10 cellular contexts compared by ENCODE assay signal in the genomic region with DNA sequence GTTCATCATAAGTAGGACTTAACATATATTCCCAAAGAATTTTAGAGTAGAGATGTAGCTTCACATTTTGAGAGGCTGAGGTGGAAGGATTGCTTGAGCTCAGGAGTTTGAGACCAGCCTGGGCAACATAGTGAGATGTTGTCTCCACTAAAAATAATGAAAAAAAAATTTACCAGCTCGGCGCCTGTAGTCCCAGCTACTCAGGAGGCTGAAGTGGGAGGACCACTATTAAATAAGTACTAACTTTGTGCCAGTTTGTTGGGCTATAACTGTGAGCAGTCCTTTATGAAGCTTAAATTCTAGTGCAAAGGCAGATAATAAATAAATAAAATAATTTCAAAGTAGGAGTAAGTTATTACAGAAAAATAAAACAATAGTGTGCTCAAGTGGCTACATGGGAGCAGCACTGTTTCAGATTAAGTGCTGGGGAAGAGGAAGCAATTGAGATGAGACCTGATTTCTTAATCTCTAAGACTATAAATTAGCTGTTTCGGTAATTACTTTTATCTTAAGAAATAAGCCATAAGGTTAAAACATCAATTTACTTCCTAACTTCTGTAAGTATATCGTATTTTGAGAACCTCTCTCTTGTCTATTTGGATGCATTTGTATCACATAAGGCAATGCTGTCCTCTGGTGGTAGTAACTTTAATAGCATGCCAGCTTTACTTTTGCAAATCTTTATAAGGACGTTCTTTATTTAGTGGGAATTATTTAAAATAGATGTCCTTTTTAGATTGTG.
DNase-seq lines count a peak whose midpoint lies in the region; ATAC-seq and TF ChIP-seq lines count a peak whose summit lies in the region.
"Had no signal": no experiment of that assay in that cellular context is flagged by ENCODE, and none has a peak within 500 bp of the region (broad histone marks: within the 10 kb centered on the region; RNA-seq: fewer than 3 reads in every experiment).

No MANE protein-coding gene starts in this region.

- no peaks in the 10 kb centered on the region for H3K4me1 Mint-ChIP-seq in Calu3 (ENCODE audit: low read depth, unreplicated experiment)
- peaks cover 12% of the 10 kb centered on the region for H3K4me1 Mint-ChIP-seq in stimulated activated effector memory CD8-positive, alpha-beta T cell treated with anti-CD3 and anti-CD28 coated beads, Interleukin-12 subunit alpha, Interleukin-12 subunit beta, amount 100 ng/mL, for 72 hours
- peaks cover 11% of the 10 kb centered on the region for H3K4me1 Mint-ChIP-seq in T-helper 2 cell treated with Interferon-gamma antibody and Interleukin-4, amounts not matched to agents 5 μg/mL and 100 μg/mL, for 36 hours (ENCODE audit: low read depth)

- H3K9me3 ChIP-seq in body of pancreas (no peaks in the 10 kb centered on the region), iPS DF 6.9 (ENCODE audit: control insufficient read depth, insufficient read depth, low read length) (no peaks in the 10 kb centered on the region)

- CTCF ChIA-PET in Calu3 (lab: Charles Lee) = interaction anchor here (0.7 to 1.6 kb wide), 2 partner anchors 181 to 187 kb away, joined by 4 to 19 read pairs; a partner anchor contains a TSS

- WGBS in body of pancreas, 2 donors = 39 to 41% methylated on average over 5 of the region's 5 CpGs
- WGBS in iPS DF 6.9 (ENCODE audit: insufficient coverage, insufficient read length) = no CpG with 5 or more reads among the region's 5 CpGs

- DNase-seq in Calu3 (peak; percentile 55), NCI-H748 (lab: John Stamatoyannopoulos, UW; ENCODE audit: unreplicated experiment) (peak; percentile 49), body of pancreas (peak in 1 of 4 donors; percentile 46), iPS DF 6.9 (ENCODE audit: low read depth, low spot score) (peak; percentile 16)
- no peak for DNase-seq in stimulated activated effector memory CD8-positive, alpha-beta T cell treated with anti-CD3 and anti-CD28 coated beads, Interleukin-12 subunit alpha, Interleukin-12 subunit beta, amount 100 ng/mL, for 72 hours (ENCODE audit: low spot score in 2 of 2)
- DNase-seq in T-helper 2 cell treated with Interferon-gamma antibody and Interleukin-4, amounts not matched to agents 5 μg/mL and 100 μg/mL, for 36 hours (ENCODE audit: low spot score) = no peak

- no peaks in the 10 kb centered on the region for H3K27me3 Mint-ChIP-seq in Calu3 (ENCODE audit: unreplicated experiment)
- no peaks in the 10 kb centered on the region for H3K27me3 Mint-ChIP-seq in T-helper 2 cell treated with Interferon-gamma antibody and Interleukin-4, amounts not matched to agents 5 μg/mL and 100 μg/mL, for 36 hours (ENCODE audit: low read depth)
- H3K27me3 Mint-ChIP-seq: stimulated activated naive CD8-positive, alpha-beta T cell treated with anti-CD3 and anti-CD28 coated beads, Interleukin-15, Interleukin-2, amounts not matched to agents 100 ng/mL and 50 ng/mL, for 24 hours had no signal

- ATAC-seq in GM18517 (IDR thresholded peaks at IDR 0.05; ENCODE audit: unreplicated experiment) = peak; percentile 71
- peak; percentile 63 for ATAC-seq in HG03196 (IDR thresholded peaks at IDR 0.05; ENCODE audit: unreplicated experiment)
- ATAC-seq in body of pancreas = peak; percentile 73
- no peak for ATAC-seq in stimulated activated effector memory CD8-positive, alpha-beta T cell treated with anti-CD3 and anti-CD28 coated beads, Interleukin-12 subunit alpha, Interleukin-12 subunit beta, amount 100 ng/mL, for 72 hours

- intact Hi-C loops in Calu3 (cut with micrococcal nuclease; ENCODE audit: unreplicated experiment) (loop anchor here (1.0 to 5.0 kb wide), 4 partner anchors 188 to 1110 kb away; a partner anchor contains a TSS), body of pancreas (cut with DNase I) (loop anchor here (10.0 kb wide), 1 partner anchor 1096 kb away; no protein-coding TSS in a partner anchor)

- no peaks in the 10 kb centered on the region for H3K36me3 Mint-ChIP-seq in Calu3 (ENCODE audit: insufficient read depth, unreplicated experiment)
- H3K36me3 Mint-ChIP-seq in stimulated activated effector memory CD8-positive, alpha-beta T cell treated with anti-CD3 and anti-CD28 coated beads, Interleukin-12 subunit alpha, Interleukin-12 subunit beta, amount 100 ng/mL, for 72 hours = peaks cover 42% of the 10 kb centered on the region
- peaks cover 3% of the 10 kb centered on the region for H3K36me3 Mint-ChIP-seq in T-helper 2 cell treated with Interferon-gamma antibody and Interleukin-4, amounts not matched to agents 5 μg/mL and 100 μg/mL, for 36 hours (ENCODE audit: low read depth)
- H3K36me3 Mint-ChIP-seq: activated naive CD4-positive, alpha-beta T cell treated with anti-CD3 and anti-CD28 coated beads, Interleukin-2, amount 50 U/mL, for 72 hours had no signal

- H3K36me3 ChIP-seq in body of pancreas (replicated peaks in 1 of 2; ENCODE audit: insufficient read depth in 1 of 2, low read depth in 2 of 2) (no peaks in the 10 kb centered on the region), iPS DF 6.9 (ENCODE audit: control insufficient read depth, insufficient read depth, low read length) (no peaks in the 10 kb centered on the region; the same call in 1 of the 2 replicates)

- TF ChIP-seq POLR2A in body of pancreas (IDR thresholded peaks at IDR 0.05) = no peak

- H3K4me3 ChIP-seq in body of pancreas = no peak overlapping the region
- H3K4me3 ChIP-seq in iPS DF 6.9 (ENCODE audit: low read length) = no peak overlapping the region

- no peaks in the 10 kb centered on the region for H3K9me3 Mint-ChIP-seq in Calu3 (ENCODE audit: low read depth, unreplicated experiment)
- H3K9me3 Mint-ChIP-seq in stimulated activated effector memory CD8-positive, alpha-beta T cell treated with anti-CD3 and anti-CD28 coated beads, Interleukin-12 subunit alpha, Interleukin-12 subunit beta, amount 100 ng/mL, for 72 hours = no peaks in the 10 kb centered on the region
- H3K9me3 Mint-ChIP-seq in T-helper 2 cell treated with Interferon-gamma antibody and Interleukin-4, amounts not matched to agents 5 μg/mL and 100 μg/mL, for 36 hours = no peaks in the 10 kb centered on the region
- H3K9me3 Mint-ChIP-seq: activated naive CD4-positive, alpha-beta T cell treated with anti-CD3 and anti-CD28 coated beads, Interleukin-2, amount 50 U/mL, for 72 hours; stimulated activated naive CD8-positive, alpha-beta T cell treated with anti-CD3 and anti-CD28 coated beads, Interleukin-15, Interleukin-2, amounts not matched to agents 100 ng/mL and 50 ng/mL, for 24 hours had no signal

- H3K27ac ChIP-seq in body of pancreas (no peak overlapping the region), iPS DF 6.9 (ENCODE audit: low read length) (no peak overlapping the region)

- H3K27ac Mint-ChIP-seq in Calu3 (ENCODE audit: unreplicated experiment) = no peak overlapping the region
- peak overlapping the region; percentile 58 for H3K27ac Mint-ChIP-seq in stimulated activated effector memory CD8-positive, alpha-beta T cell treated with anti-CD3 and anti-CD28 coated beads, Interleukin-12 subunit alpha, Interleukin-12 subunit beta, amount 100 ng/mL, for 72 hours
- H3K27ac Mint-ChIP-seq in T-helper 2 cell treated with Interferon-gamma antibody and Interleukin-4, amounts not matched to agents 5 μg/mL and 100 μg/mL, for 36 hours = no peak overlapping the region
- H3K27ac Mint-ChIP-seq: stimulated activated naive CD8-positive, alpha-beta T cell treated with anti-CD3 and anti-CD28 coated beads, Interleukin-15, Interleukin-2, amounts not matched to agents 100 ng/mL and 50 ng/mL, for 24 hours had no signal

- no peak overlapping the region for H3K4me3 Mint-ChIP-seq in Calu3 (ENCODE audit: low read depth, unreplicated experiment)
- no peak overlapping the region for H3K4me3 Mint-ChIP-seq in stimulated activated effector memory CD8-positive, alpha-beta T cell treated with anti-CD3 and anti-CD28 coated beads, Interleukin-12 subunit alpha, Interleukin-12 subunit beta, amount 100 ng/mL, for 72 hours
- no peak overlapping the region for H3K4me3 Mint-ChIP-seq in T-helper 2 cell treated with Interferon-gamma antibody and Interleukin-4, amounts not matched to agents 5 μg/mL and 100 μg/mL, for 36 hours
- H3K4me3 Mint-ChIP-seq: stimulated activated naive CD8-positive, alpha-beta T cell treated with anti-CD3 and anti-CD28 coated beads, Interleukin-15, Interleukin-2, amounts not matched to agents 100 ng/mL and 50 ng/mL, for 24 hours had no signal

- BruUV-seq in Calu3 (replicated peaks; lab: Mats Ljungman, UMichigan) = no TSS peak

- H3K4me1 ChIP-seq in body of pancreas (no peaks in the 10 kb centered on the region), iPS DF 6.9 (ENCODE audit: control insufficient read depth, insufficient read depth, low read length) (no peaks in the 10 kb centered on the region)

- H3K27me3 ChIP-seq in body of pancreas (no peaks in the 10 kb centered on the region), iPS DF 6.9 (ENCODE audit: control insufficient read depth, insufficient read depth, low read length) (no peaks in the 10 kb centered on the region)

- TF ChIP-seq CTCF in Calu3 (IDR thresholded peaks at IDR 0.05; ENCODE audit: unreplicated experiment) = peak; percentile 82
- peak; percentile 87 to 97 (median 94) for TF ChIP-seq CTCF in body of pancreas (IDR thresholded peaks at IDR 0.05)

Comparison
In these comparisons a context has a peak if more than half of its experiments do, and no peak if none do; other contexts are left out.
1. DNase-seq: peak in Calu3 (single experiment), NCI-H748 (single experiment) and iPS DF 6.9 (single experiment); none in stimulated activated effector memory CD8-positive, alpha-beta T cell treated with anti-CD3 and anti-CD28 coated beads, Interleukin-12 subunit alpha, Interleukin-12 subunit beta, amount 100 ng/mL, for 72 hours (0 of 2) and T-helper 2 cell treated with Interferon-gamma antibody and Interleukin-4, amounts not matched to agents 5 μg/mL and 100 μg/mL, for 36 hours (single experiment).